In the genomic region with DNA sequence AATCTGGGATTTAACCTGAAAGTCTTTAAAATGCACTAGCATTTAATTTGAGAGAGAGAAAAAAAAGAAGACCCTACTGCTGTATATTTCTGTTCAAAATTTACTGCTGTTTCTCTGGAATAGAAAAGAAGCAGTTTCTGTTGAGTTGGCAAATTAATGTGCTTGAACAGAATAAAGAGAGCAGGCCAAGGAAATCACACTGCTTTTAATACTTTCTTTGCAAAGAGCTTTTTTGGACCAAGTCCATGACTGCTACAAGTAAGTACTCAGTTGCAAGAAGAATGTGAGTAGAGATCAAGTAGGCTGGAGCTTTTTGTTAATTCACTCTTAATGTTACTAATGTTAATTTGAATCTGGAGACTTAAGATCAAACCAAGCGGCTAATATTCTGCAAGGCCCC, we compare ENCODE assay signal across 24 cellular contexts.
A peak's percentile ranks its signal among the peaks of the same experiment; 100 is the strongest.
DNase-seq lines count a peak whose midpoint lies in the region; ATAC-seq, FAIRE-seq and TF ChIP-seq lines count a peak whose summit lies in the region.
"Had no signal": no experiment of that assay in that cellular context is flagged by ENCODE, and none has a peak within 500 bp of the region (broad histone marks: within the 10 kb centered on the region; RNA-seq: fewer than 3 reads in every experiment).

No MANE protein-coding gene starts in this region.

- no peak for FAIRE-seq in astrocyte (lab: Jason Lieb, UNC)
- FAIRE-seq: G401.6, keratinocyte, TTC549 had no signal

- no peak overlapping the region for H3K9ac ChIP-seq in astrocyte (ENCODE audit: low read length)

- H3K27ac Mint-ChIP-seq in astrocyte (ENCODE audit: unreplicated experiment): no peak overlapping the region
- no peak overlapping the region for H3K27ac Mint-ChIP-seq in type B pancreatic cell
- H3K27ac Mint-ChIP-seq: activated CD8-positive, alpha-beta T cell treated with anti-CD3 and anti-CD28 coated beads, Interleukin-2, amount 10 ng/mL, durations not matched to agents 7 days and 5 days; endodermal cell had no signal

- H3K27me3 Mint-ChIP-seq in astrocyte (ENCODE audit: low read depth, unreplicated experiment) (no peaks in the 10 kb centered on the region), type B pancreatic cell (no peaks in the 10 kb centered on the region)

- peaks cover 2% of the 10 kb centered on the region for H3K9me3 Mint-ChIP-seq in astrocyte (ENCODE audit: unreplicated experiment)
- H3K9me3 Mint-ChIP-seq in type B pancreatic cell: no peaks in the 10 kb centered on the region

- H2AFZ ChIP-seq in astrocyte (ENCODE audit: low read depth, low read length): no peak overlapping the region
- H2AFZ ChIP-seq in hepatocyte: no peak overlapping the region

- H3K27ac ChIP-seq in astrocyte (ENCODE audit: low read depth, low read length) (no peak overlapping the region), hepatocyte (no peak overlapping the region)
- H3K27ac ChIP-seq: breast epithelium, esophagus squamous epithelium, prostate gland had no signal

- no peak for TF ChIP-seq CTCF in astrocyte (IDR thresholded peaks at IDR 0.05; ENCODE audit: insufficient read depth, low read depth, low read length)
- no peak for TF ChIP-seq CTCF in hepatocyte (IDR thresholded peaks at IDR 0.05; ENCODE audit: poor library complexity)
- TF ChIP-seq CTCF in type B pancreatic cell (conservative IDR thresholded peaks at IDR 0.05): no peak

- no peak for ATAC-seq in HG03457 (IDR thresholded peaks at IDR 0.05; ENCODE audit: unreplicated experiment)
- ATAC-seq: activated CD8-positive, alpha-beta T cell treated with anti-CD3 and anti-CD28 coated beads, Interleukin-2, amount 10 ng/mL, durations not matched to agents 7 days and 5 days had no signal

- H3K36me3 Mint-ChIP-seq in astrocyte (ENCODE audit: low read depth, unreplicated experiment) (no peaks in the 10 kb centered on the region), type B pancreatic cell (no peaks in the 10 kb centered on the region)

- H3K4me3 ChIP-seq in astrocyte (ENCODE audit: insufficient read depth, low read depth, low read length) (no peak overlapping the region), hepatocyte (no peak overlapping the region)
- H3K4me3 ChIP-seq: breast epithelium, esophagus squamous epithelium, lung, MG63, prostate gland had no signal

- H3K36me3 ChIP-seq in astrocyte (ENCODE audit: insufficient read depth, low read length) (no peaks in the 10 kb centered on the region), hepatocyte (replicated peaks; ENCODE audit: insufficient read depth, low read depth) (no peaks in the 10 kb centered on the region)
- H3K36me3 ChIP-seq: breast epithelium, esophagus squamous epithelium, MG63, prostate gland had no signal

- peak; percentile 64 for DNase-seq in DMS79 treated with DMSO at 0.1 percent for 48 hours (lab: John Stamatoyannopoulos, UW)
- DNase-seq in astrocyte (ENCODE audit: low read depth): peak; percentile 38
- DNase-seq in hepatocyte (ENCODE audit: low spot score): peak; percentile 44
- peak; percentile 29 for DNase-seq in stromal cell of bone marrow (ENCODE audit: low read depth)
- no peak for DNase-seq in T-helper 9 cell
- no peak for DNase-seq in type B pancreatic cell (ENCODE audit: extremely low spot score, unreplicated experiment)
- DNase-seq: activated CD8-positive, alpha-beta T cell treated with anti-CD3 and anti-CD28 coated beads, Interleukin-2, amount 10 ng/mL, durations not matched to agents 7 days and 5 days; activated gamma-delta T cell; cortex of kidney; endodermal cell; esophagus squamous epithelium; KBM-7; MG63; NCI-H1436 treated with DMSO at 0.1 percent for 48 hours; NCI-H524 treated with DMSO at 0.1 percent for 48 hours; SHP77 treated with DMSO at 0.1 percent for 48 hours; stimulated activated CD8-positive, alpha-beta memory T cell treated with anti-CD3 and anti-CD28 coated beads, Interleukin-4, amount 100 ng/mL, for 48 hours had no signal

- H4K20me1 ChIP-seq in astrocyte (ENCODE audit: insufficient read depth, low read length) (no peaks in the 10 kb centered on the region), hepatocyte (ENCODE audit: insufficient read depth, poor library complexity, severe bottlenecking) (no peaks in the 10 kb centered on the region)

- H3K9me2 ChIP-seq in hepatocyte (replicated peaks; ENCODE audit: insufficient read depth): no peaks in the 10 kb centered on the region

- H3K4me2 ChIP-seq in astrocyte (ENCODE audit: low read length) (no peak overlapping the region), hepatocyte (no peak overlapping the region)

- H3K9me3 ChIP-seq in astrocyte (ENCODE audit: insufficient read depth, low read depth, low read length) (no peaks in the 10 kb centered on the region), hepatocyte (ENCODE audit: low read depth) (no peaks in the 10 kb centered on the region)
- H3K9me3 ChIP-seq: breast epithelium, esophagus squamous epithelium, MG63, prostate gland had no signal

- H3K79me2 ChIP-seq in astrocyte (ENCODE audit: insufficient read depth, low read length) (no peaks in the 10 kb centered on the region), hepatocyte (no peaks in the 10 kb centered on the region)

- H3K4me3 Mint-ChIP-seq in astrocyte (ENCODE audit: unreplicated experiment): no peak overlapping the region
- H3K4me3 Mint-ChIP-seq in type B pancreatic cell: no peak overlapping the region
- H3K4me3 Mint-ChIP-seq: activated CD8-positive, alpha-beta T cell treated with anti-CD3 and anti-CD28 coated beads, Interleukin-2, amount 10 ng/mL, durations not matched to agents 7 days and 5 days; endodermal cell had no signal

- H3K4me1 ChIP-seq in astrocyte (ENCODE audit: insufficient read depth, low read length) (no peaks in the 10 kb centered on the region), hepatocyte (ENCODE audit: insufficient read depth) (no peaks in the 10 kb centered on the region)
- H3K4me1 ChIP-seq: esophagus squamous epithelium, prostate gland had no signal

- 84% methylated on average over 1 of the region's 1 CpG for WGBS in hepatocyte (ENCODE audit: low lambda C conversion rate, missing lambda C conversion rate)

- H3K4me1 Mint-ChIP-seq in astrocyte (ENCODE audit: low read depth, unreplicated experiment): no peaks in the 10 kb centered on the region
- H3K4me1 Mint-ChIP-seq in type B pancreatic cell (ENCODE audit: unreplicated experiment): peaks cover 4% of the 10 kb centered on the region
- H3K4me1 Mint-ChIP-seq: endodermal cell had no signal

- H3K27me3 ChIP-seq in astrocyte (ENCODE audit: insufficient read depth, low read length) (no peaks in the 10 kb centered on the region), hepatocyte (no peaks in the 10 kb centered on the region)
- H3K27me3 ChIP-seq: breast epithelium, esophagus squamous epithelium had no signal

Comparison
In these comparisons a context has a peak if more than half of its experiments do, and no peak if none do; other contexts are left out.
1. DNase-seq: peak in DMS79 treated with DMSO at 0.1 percent for 48 hours (single experiment), astrocyte (single experiment), hepatocyte (single experiment) and stromal cell of bone marrow (single experiment); none in T-helper 9 cell (single experiment) and type B pancreatic cell (single experiment).